Comparison of ENCODE assay signal across 8 cellular contexts in the genomic region with DNA sequence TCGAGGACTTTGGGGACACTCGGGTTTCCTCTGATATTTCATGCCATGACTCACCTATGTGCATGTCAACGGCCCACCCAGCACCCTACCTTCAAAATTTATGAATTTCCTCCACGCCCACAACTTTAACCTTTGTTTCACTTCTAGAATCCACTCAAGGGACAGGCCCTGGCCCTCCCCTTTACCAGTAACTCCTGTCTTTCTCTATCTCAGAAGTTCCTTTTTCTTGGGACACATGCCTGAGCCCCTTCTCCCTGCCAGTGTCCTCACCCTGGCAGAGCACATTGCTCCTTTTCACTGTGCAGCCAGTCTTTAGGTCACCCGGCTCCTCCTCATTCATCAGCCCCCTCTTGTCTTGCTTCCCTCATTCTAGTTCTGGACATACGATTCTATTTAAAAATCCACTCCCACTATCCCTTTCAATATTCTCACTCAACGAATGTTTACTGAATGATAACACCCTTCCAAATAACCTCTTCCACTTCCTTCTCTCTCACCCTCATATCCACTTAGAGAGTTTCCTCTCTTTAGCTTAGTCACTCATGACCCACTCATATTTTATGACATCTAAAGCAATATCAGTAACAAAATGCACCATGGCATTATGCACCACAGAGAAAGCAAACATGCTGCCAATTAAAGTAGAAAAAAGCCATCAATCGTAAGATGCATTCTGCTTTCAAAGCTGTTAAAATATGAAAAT.
A peak's percentile ranks its signal among the peaks of the same experiment; 100 is the strongest.
DNase-seq lines count a peak whose midpoint lies in the region; ATAC-seq and TF ChIP-seq lines count a peak whose summit lies in the region.
"Had no signal": no experiment of that assay in that cellular context is flagged by ENCODE, and none has a peak within 500 bp of the region (broad histone marks: within the 10 kb centered on the region; RNA-seq: fewer than 3 reads in every experiment).

No MANE protein-coding gene starts in this region.

- ATAC-seq in GM18517 (IDR thresholded peaks at IDR 0.05; ENCODE audit: unreplicated experiment), result peak; percentile 64
- ATAC-seq in HG02610 (IDR thresholded peaks at IDR 0.05; ENCODE audit: unreplicated experiment), result peak; percentile 71
- ATAC-seq in PC-3, result peak; percentile 82
- ATAC-seq in naive thymus-derived CD4-positive, alpha-beta T cell, result peak; percentile 40

- no peaks in the 10 kb centered on the region for H3K9me3 ChIP-seq in PC-3 (ENCODE audit: low read length)
- no peaks in the 10 kb centered on the region for H3K9me3 ChIP-seq in naive thymus-derived CD4-positive, alpha-beta T cell (ENCODE audit: control insufficient read depth in 2 of 3, low read length in 3 of 3)
- H3K9me3 ChIP-seq in effector memory CD4-positive, alpha-beta T cell (ENCODE audit: control insufficient read depth, low read length), result no peaks in the 10 kb centered on the region

- DNase-seq in PC-3 (peak; percentile 56), NCI-H1417 treated with DMSO at 0.1 percent for 48 hours (lab: John Stamatoyannopoulos, UW) (no peak), 8988T (no peak)
- DNase-seq in naive thymus-derived CD4-positive, alpha-beta T cell, result peak in 1 of 9 donors; percentile 34
- no peak for DNase-seq in effector memory CD4-positive, alpha-beta T cell

- H3K4me3 Mint-ChIP-seq in naive thymus-derived CD4-positive, alpha-beta T cell, result no peak overlapping the region
- H3K4me3 Mint-ChIP-seq: neural crest cell had no signal

- CTCF ChIA-PET in PC-3 (lab: Charles Lee), result no interaction called here
- CTCF ChIA-PET in naive thymus-derived CD4-positive, alpha-beta T cell (lab: Charles Lee), result no interaction called here

- H3F3A ChIP-seq in PC-3 (ENCODE audit: low read length, unreplicated experiment), result no peaks in the 10 kb centered on the region

- peak overlapping the region; percentile 69 for H3K4me2 ChIP-seq in PC-3 (ENCODE audit: low read length)

- peaks cover 0 to 21% (median 0%) of the 10 kb centered on the region in 7 donors for H3K4me1 Mint-ChIP-seq in naive thymus-derived CD4-positive, alpha-beta T cell
- H3K4me1 Mint-ChIP-seq: neural crest cell had no signal

- no TSS peak for BruUV-seq in PC-3 (replicated peaks; lab: Mats Ljungman, UMichigan)

- no peaks in the 10 kb centered on the region for H4K20me1 ChIP-seq in PC-3 (ENCODE audit: low read length)

- no peak overlapping the region for H3K27ac Mint-ChIP-seq in naive thymus-derived CD4-positive, alpha-beta T cell

- no peaks in the 10 kb centered on the region for H3K27me3 ChIP-seq in PC-3 (ENCODE audit: low read length)
- H3K27me3 ChIP-seq in naive thymus-derived CD4-positive, alpha-beta T cell (ENCODE audit: control insufficient read depth in 2 of 2, insufficient read depth in 2 of 2, low read length in 2 of 2), result no peaks in the 10 kb centered on the region
- no peaks in the 10 kb centered on the region for H3K27me3 ChIP-seq in effector memory CD4-positive, alpha-beta T cell (replicated peaks; ENCODE audit: control insufficient read depth, insufficient read depth, low read length, poor library complexity, severe bottlenecking)

- no peaks in the 10 kb centered on the region for H3K9me2 ChIP-seq in PC-3 (replicated peaks; ENCODE audit: low read length)

- H3K27me3 Mint-ChIP-seq in naive thymus-derived CD4-positive, alpha-beta T cell, result no peaks in the 10 kb centered on the region

- no peak overlapping the region for H3K4me3 ChIP-seq in PC-3 (ENCODE audit: low read length)
- H3K4me3 ChIP-seq in naive thymus-derived CD4-positive, alpha-beta T cell (ENCODE audit: low read length), result no peak overlapping the region
- no peak overlapping the region for H3K4me3 ChIP-seq in effector memory CD4-positive, alpha-beta T cell (ENCODE audit: insufficient read depth, low read depth, low read length, poor library complexity, severe bottlenecking)

- H3K4me1 ChIP-seq in PC-3 (ENCODE audit: insufficient read depth, low read length), result peaks cover 23% of the 10 kb centered on the region
- H3K4me1 ChIP-seq in naive thymus-derived CD4-positive, alpha-beta T cell (ENCODE audit: control insufficient read depth in 2 of 2, insufficient read depth in 2 of 2, low read length in 2 of 2), result no peaks in the 10 kb centered on the region
- peaks cover 15% of the 10 kb centered on the region for H3K4me1 ChIP-seq in effector memory CD4-positive, alpha-beta T cell (ENCODE audit: control insufficient read depth, insufficient read depth, low read length, poor library complexity, severe bottlenecking)

- no peak overlapping the region for H2AFZ ChIP-seq in PC-3 (ENCODE audit: low read length)

- peaks cover 0 to 2% (median 0%) of the 10 kb centered on the region in 5 donors for H3K36me3 Mint-ChIP-seq in naive thymus-derived CD4-positive, alpha-beta T cell

- TF ChIP-seq CTCF in PC-3 (conservative IDR thresholded peaks at IDR 0.05; ENCODE audit: low read depth, low read length), result no peak

- H3K27ac ChIP-seq in PC-3 (ENCODE audit: low read length), result peak overlapping the region; percentile 99
- no peak overlapping the region for H3K27ac ChIP-seq in naive thymus-derived CD4-positive, alpha-beta T cell (ENCODE audit: low read depth, low read length)
- H3K27ac ChIP-seq in effector memory CD4-positive, alpha-beta T cell (ENCODE audit: insufficient read depth, low read length, poor library complexity, severe bottlenecking), result no peak overlapping the region

- POLR2A ChIA-PET in PC-3 (lab: Charles Lee; ENCODE audit: unreplicated experiment), result no interaction called here
- POLR2A ChIA-PET in naive thymus-derived CD4-positive, alpha-beta T cell (lab: Charles Lee), result no interaction called here

- H3K9me3 Mint-ChIP-seq in naive thymus-derived CD4-positive, alpha-beta T cell, result no peaks in the 10 kb centered on the region
- H3K9me3 Mint-ChIP-seq: neural crest cell had no signal

- intact Hi-C loops in PC-3 (cut with micrococcal nuclease), result loop anchor here (5.0 to 10.0 kb wide), 2 partner anchors 65 to 873 kb away; no protein-coding TSS in a partner anchor
- intact Hi-C loops in naive thymus-derived CD4-positive, alpha-beta T cell (cut with micrococcal nuclease), result no loop called here

- no peaks in the 10 kb centered on the region for H3K79me2 ChIP-seq in PC-3 (ENCODE audit: low read length)

- no peaks in the 10 kb centered on the region for H3K36me3 ChIP-seq in PC-3 (ENCODE audit: low read depth, low read length)
- no peaks in the 10 kb centered on the region for H3K36me3 ChIP-seq in naive thymus-derived CD4-positive, alpha-beta T cell (ENCODE audit: control insufficient read depth in 2 of 3, insufficient read depth in 3 of 3, low read length in 3 of 3)
- no peaks in the 10 kb centered on the region for H3K36me3 ChIP-seq in effector memory CD4-positive, alpha-beta T cell (ENCODE audit: control insufficient read depth, insufficient read depth, low read length)

- H3K9ac ChIP-seq in PC-3 (ENCODE audit: low read length), result peak overlapping the region; percentile 81
